Comparison of ENCODE assay signal across 8 cellular contexts in genomic region chr19:1027020-1027952, GRCh38. TPM values are rescaled to one million over a fixed set of nuclear protein-coding genes. Genes with fewer than 3 reads are reported as not detected.
DNase-seq lines count a peak whose midpoint lies in the region; ATAC-seq and TF ChIP-seq lines count a peak whose summit lies in the region.

No MANE protein-coding gene starts in this region.

- peaks cover 25% of the 10 kb centered on the region for H3K4me1 Mint-ChIP-seq in activated CD4-positive, alpha-beta memory T cell treated with anti-CD3 and anti-CD28 coated beads for 36 hours (ENCODE audit: low read depth)

- H2AFZ ChIP-seq in osteoblast (ENCODE audit: low read length): no peak overlapping the region

- H3K4me1 ChIP-seq in osteoblast (ENCODE audit: insufficient read depth, low read length): peaks cover 11% of the 10 kb centered on the region

- ATAC-seq in GM21367 (IDR thresholded peaks at IDR 0.05; ENCODE audit: unreplicated experiment) (no peak), GM21619 (IDR thresholded peaks at IDR 0.05; ENCODE audit: unreplicated experiment) (no peak)

- CTCF ChIA-PET in BJ (lab: Yijun Ruan, JAX): interaction anchor here (0.6 to 1.7 kb wide), 6 partner anchors 40 to 241 kb away, joined by 3 to 6 read pairs (median 3); no protein-coding TSS in a partner anchor
- CTCF ChIA-PET in activated CD4-positive, alpha-beta memory T cell treated with anti-CD3 and anti-CD28 coated beads for 36 hours (lab: Charles Lee): interaction anchor here (0.8 to 2.1 kb wide), 5 partner anchors 9 to 239 kb away, joined by 3 to 8 read pairs (median 7); partner anchors contain the start of gene ARHGAP45

- H3K4me3 ChIP-seq in BJ (ENCODE audit: low read depth, low read length) (peak overlapping the region; percentile 96), HFF-Myc (replicated peaks; ENCODE audit: low read depth, low read length) (peak overlapping the region; percentile 99), osteoblast (ENCODE audit: insufficient read depth, low read length) (peak overlapping the region; percentile 98)

- no peaks in the 10 kb centered on the region for H3K9me3 ChIP-seq in osteoblast (ENCODE audit: low read depth, low read length)

- no peak for DNase-seq in BJ (ENCODE audit: low read depth)
- DNase-seq in HFF-Myc (ENCODE audit: extremely low read depth, low read depth): no peak
- peak; percentile 44 for DNase-seq in activated CD4-positive, alpha-beta memory T cell treated with anti-CD3 and anti-CD28 coated beads for 36 hours
- peak; percentile 38 for DNase-seq in fibroblast of peridontal ligament (ENCODE audit: extremely low read depth)
- peak; percentile 93 for DNase-seq in osteoblast (ENCODE audit: insufficient read length, low spot score, missing footprints)
- no peak for DNase-seq in G401 (ENCODE audit: low spot score)

- no peaks in the 10 kb centered on the region for H3K27me3 Mint-ChIP-seq in activated CD4-positive, alpha-beta memory T cell treated with anti-CD3 and anti-CD28 coated beads for 36 hours

- H3K4me2 ChIP-seq in osteoblast (ENCODE audit: insufficient read depth, low read length): peak overlapping the region; percentile 91

- peak overlapping the region; percentile 86 for H3K27ac Mint-ChIP-seq in activated CD4-positive, alpha-beta memory T cell treated with anti-CD3 and anti-CD28 coated beads for 36 hours

- peaks cover 39% of the 10 kb centered on the region for H4K20me1 ChIP-seq in osteoblast (ENCODE audit: insufficient read depth, low read length)

- no peaks in the 10 kb centered on the region for H3K9me3 Mint-ChIP-seq in activated CD4-positive, alpha-beta memory T cell treated with anti-CD3 and anti-CD28 coated beads for 36 hours

- H3K27me3 ChIP-seq in BJ (ENCODE audit: control insufficient read depth, insufficient read depth, low read length) (no peaks in the 10 kb centered on the region), osteoblast (ENCODE audit: insufficient read depth, low read length) (no peaks in the 10 kb centered on the region)

- peaks cover 57% of the 10 kb centered on the region for H3K79me2 ChIP-seq in osteoblast (ENCODE audit: insufficient read depth, low read length)

- peaks cover 11% of the 10 kb centered on the region for H3K36me3 ChIP-seq in BJ (ENCODE audit: control insufficient read depth, insufficient read depth, low read length)
- peaks cover 17% of the 10 kb centered on the region for H3K36me3 ChIP-seq in osteoblast (ENCODE audit: insufficient read depth, low read length)

- peak overlapping the region; percentile 92 for H3K4me3 Mint-ChIP-seq in activated CD4-positive, alpha-beta memory T cell treated with anti-CD3 and anti-CD28 coated beads for 36 hours

- intact Hi-C loops in activated CD4-positive, alpha-beta memory T cell treated with anti-CD3 and anti-CD28 coated beads for 36 hours (cut with micrococcal nuclease): no loop called here

- POLR2A ChIA-PET in BJ (lab: Charles Lee): interaction anchor here (0.9 to 1.5 kb wide), 4 partner anchors 13 to 242 kb away, joined by 3 to 9 read pairs (median 6); partner anchors contain the start of genes ABCA7 and CIRBP
- POLR2A ChIA-PET in activated CD4-positive, alpha-beta memory T cell treated with anti-CD3 and anti-CD28 coated beads for 36 hours (lab: Charles Lee): interaction anchor here (0.8 to 5.4 kb wide), 8 partner anchors 11 to 106 kb away, joined by 3 to 23 read pairs (median 4); partner anchors contain the start of genes ABCA7 and ARHGAP45

- TF ChIP-seq CTCF in BJ (IDR thresholded peaks at IDR 0.05; ENCODE audit: insufficient read depth, low read depth, low read length) (no peak), HFF-Myc (IDR thresholded peaks at IDR 0.05; ENCODE audit: low read depth, low read length, missing control alignments) (no peak), osteoblast (IDR thresholded peaks at IDR 0.05; ENCODE audit: extremely low read depth, low read depth, low read length) (no peak)

- peak overlapping the region; percentile 79 for H3K27ac ChIP-seq in osteoblast (ENCODE audit: low read depth, low read length)

- in situ Hi-C loops in G401 (cut with HindIII; ENCODE audit: low sequenced_read_pairs): no loop called here

- peaks cover 16% of the 10 kb centered on the region for H3K36me3 Mint-ChIP-seq in activated CD4-positive, alpha-beta memory T cell treated with anti-CD3 and anti-CD28 coated beads for 36 hours

RNA-seq across cellular contexts. Expression of gene CNN2, which starts 0.9 kb away (rescaled TPM):
- polyA plus RNA-seq in BJ (2011; rRNA removed): 315 and 529 TPM in 2 replicates
- 851 and 853 TPM in 2 replicates for polyA minus RNA-seq in BJ (2011; rRNA and poly(A)+ RNA removed)
- 100 to 1,000 TPM; 123 to 130 TPM for total RNA-seq in activated CD4-positive, alpha-beta memory T cell treated with anti-CD3 and anti-CD28 coated beads for 36 hours
- total RNA-seq in osteoblast: 537 and 594 TPM in 2 replicates
- 245 and 296 TPM in 2 replicates for total RNA-seq in G401 (2014; rRNA removed; shearing (Covaris generic))

RNA-seq across cellular contexts. Expression of gene RNU6-2, which starts 6.0 kb away (rescaled TPM):
- not detected in 2 replicates for polyA plus RNA-seq in BJ (2011; rRNA removed)
- not detected in 2 replicates for polyA minus RNA-seq in BJ (2011; rRNA and poly(A)+ RNA removed)
- not detected for total RNA-seq in activated CD4-positive, alpha-beta memory T cell treated with anti-CD3 and anti-CD28 coated beads for 36 hours
- not detected in 2 replicates for total RNA-seq in osteoblast
- not detected in 2 replicates for total RNA-seq in G401 (2014; rRNA removed; shearing (Covaris generic))

RNA-seq across cellular contexts. Expression of gene TMEM259, which starts 6.4 kb away (rescaled TPM):
- polyA plus RNA-seq in BJ (2011; rRNA removed): 69.2 and 111 TPM in 2 replicates
- polyA minus RNA-seq in BJ (2011; rRNA and poly(A)+ RNA removed): 42.4 and 68.8 TPM in 2 replicates
- total RNA-seq in activated CD4-positive, alpha-beta memory T cell treated with anti-CD3 and anti-CD28 coated beads for 36 hours: 100 to 1,000 TPM; 107 to 109 TPM
- 74.0 and 84.0 TPM in 2 replicates for total RNA-seq in osteoblast
- total RNA-seq in G401 (2014; rRNA removed; shearing (Covaris generic)): 131 and 142 TPM in 2 replicates

RNA-seq across cellular contexts. Expression of gene ABCA7, which starts 12.6 kb away (rescaled TPM):
- polyA plus RNA-seq in BJ (2011; rRNA removed): 1.3 and 1.9 TPM in 2 replicates
- polyA minus RNA-seq in BJ (2011; rRNA and poly(A)+ RNA removed): 2.3 and 3.9 TPM in 2 replicates
- 10 to 100 TPM; 28.3 to 29.3 TPM for total RNA-seq in activated CD4-positive, alpha-beta memory T cell treated with anti-CD3 and anti-CD28 coated beads for 36 hours
- total RNA-seq in osteoblast: 33.3 and 43.0 TPM in 2 replicates
- 6.2 and 13.9 TPM in 2 replicates for total RNA-seq in G401 (2014; rRNA removed; shearing (Covaris generic))

RNA-seq across cellular contexts. Expression of gene GRIN3B, which starts 27.1 kb away (rescaled TPM):
- polyA plus RNA-seq in BJ (2011; rRNA removed): 0.28 and 0.32 TPM in 2 replicates
- 0.38 TPM in 1 of 2 replicates, not detected in the other for polyA minus RNA-seq in BJ (2011; rRNA and poly(A)+ RNA removed)
- not detected for total RNA-seq in activated CD4-positive, alpha-beta memory T cell treated with anti-CD3 and anti-CD28 coated beads for 36 hours
- total RNA-seq in osteoblast: not detected in 2 replicates
- 0.74 and 3.5 TPM in 2 replicates for total RNA-seq in G401 (2014; rRNA removed; shearing (Covaris generic))

Comparison
In these comparisons a context has a peak if more than half of its experiments do, and no peak if none do; other contexts are left out.
1. DNase-seq: peak in activated CD4-positive, alpha-beta memory T cell treated with anti-CD3 and anti-CD28 coated beads for 36 hours (single experiment), fibroblast of peridontal ligament (single experiment) and osteoblast (single experiment); none in BJ (single experiment), HFF-Myc (single experiment) and G401 (single experiment).
2. Peak in every context shown above with its lines, with median percentiles within 50 percentile points of each other: H3K4me3 ChIP-seq.